ENCODE assay signal across 8 cellular contexts in the genomic region with DNA sequence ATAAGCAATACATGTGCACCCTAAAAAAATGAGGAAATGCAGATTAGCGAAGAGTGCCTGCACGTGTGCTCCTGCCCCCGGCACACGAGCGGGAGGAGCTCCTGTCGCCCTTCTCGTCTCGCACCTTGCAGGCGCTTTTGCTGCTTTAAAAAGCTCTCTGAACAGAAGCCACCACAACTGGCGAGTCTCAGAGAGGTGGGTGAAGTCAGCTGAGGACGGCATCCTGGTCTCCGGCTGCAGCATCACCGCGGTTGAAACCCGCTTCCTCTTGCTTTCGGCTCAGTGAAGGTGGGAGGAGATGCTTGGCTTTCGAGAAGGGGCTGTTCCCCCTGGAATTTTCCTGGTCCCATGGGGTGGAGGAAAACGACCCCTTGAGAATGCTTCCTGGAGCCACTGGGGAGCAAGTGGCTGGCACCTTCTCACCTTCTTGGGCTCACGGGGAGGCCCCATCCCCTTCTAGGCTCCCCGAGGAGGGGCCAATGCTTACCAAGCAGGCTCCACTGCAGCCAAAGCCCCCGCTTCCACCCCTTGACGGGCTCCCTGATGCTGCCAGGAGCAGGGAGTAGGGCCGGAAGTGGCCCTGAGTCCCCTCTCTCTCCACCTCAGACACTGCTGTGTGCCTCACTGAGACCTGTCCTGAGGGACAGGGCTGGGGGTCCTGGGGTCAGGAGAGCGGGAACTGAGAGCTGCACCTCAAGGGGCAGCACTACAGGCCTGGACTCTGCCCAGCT. TPM values are rescaled to one million over a fixed set of nuclear protein-coding genes. Genes with fewer than 3 reads are reported as not detected.
DNase-seq lines count a peak whose midpoint lies in the region; ATAC-seq and TF ChIP-seq lines count a peak whose summit lies in the region.

No MANE protein-coding gene starts in this region.

- DNase-seq in T-helper 17 cell (peak; percentile 40 to 58 (median 57)), HFFc6 (no peak), dedifferentiated amniotic fluid mesenchymal stem cell (ENCODE audit: extremely low spot score) (no peak), NCI-H69 (lab: John Stamatoyannopoulos, UW) (no peak)
- peak; percentile 74 for DNase-seq in activated naive CD8-positive, alpha-beta T cell treated with anti-CD3 and anti-CD28 coated beads, Interleukin-2, amount 10 ng/mL, durations not matched to agents 7 days and 5 days
- DNase-seq in stimulated activated CD4-positive, alpha-beta T cell treated with anti-CD3 and anti-CD28 coated beads, Interleukin-1b, Interleukin-23, amount 100 ng/mL, for 48 hours = peak; percentile 42

- TF ChIP-seq CTCF in DOHH2 (IDR thresholded peaks at IDR 0.05; ENCODE audit: low read depth, low read length, poor library complexity, severe bottlenecking) (no peak), HFFc6 (IDR thresholded peaks at IDR 0.05) (no peak)

- no peak overlapping the region for H3K4me3 ChIP-seq in DOHH2 (ENCODE audit: low read length)

- H3K36me3 Mint-ChIP-seq in T-helper 17 cell (ENCODE audit: low read depth) = no peaks in the 10 kb centered on the region
- peaks cover 6% of the 10 kb centered on the region for H3K36me3 Mint-ChIP-seq in activated naive CD8-positive, alpha-beta T cell treated with anti-CD3 and anti-CD28 coated beads, Interleukin-2, amount 10 ng/mL, durations not matched to agents 7 days and 5 days
- H3K36me3 Mint-ChIP-seq in HFFc6 (ENCODE audit: low read depth) = no peaks in the 10 kb centered on the region

- POLR2A ChIA-PET in activated naive CD8-positive, alpha-beta T cell treated with anti-CD3 and anti-CD28 coated beads, Interleukin-2, amount 10 ng/mL, durations not matched to agents 7 days and 5 days (lab: Charles Lee) = interaction anchor here (0.6 to 1.9 kb wide), 7 partner anchors 9 to 242 kb away, joined by 3 to 13 read pairs (median 6); partner anchors contain the start of genes HAUS3, MXD4 and POLN

- no peaks in the 10 kb centered on the region for H3K27me3 Mint-ChIP-seq in T-helper 17 cell
- H3K27me3 Mint-ChIP-seq in activated naive CD8-positive, alpha-beta T cell treated with anti-CD3 and anti-CD28 coated beads, Interleukin-2, amount 10 ng/mL, durations not matched to agents 7 days and 5 days = no peaks in the 10 kb centered on the region
- peaks cover 11% of the 10 kb centered on the region for H3K27me3 Mint-ChIP-seq in HFFc6 (ENCODE audit: insufficient read depth)

- peak overlapping the region; percentile 95 for H3K27ac Mint-ChIP-seq in T-helper 17 cell
- peak overlapping the region; percentile 84 for H3K27ac Mint-ChIP-seq in activated naive CD8-positive, alpha-beta T cell treated with anti-CD3 and anti-CD28 coated beads, Interleukin-2, amount 10 ng/mL, durations not matched to agents 7 days and 5 days
- H3K27ac Mint-ChIP-seq in HFFc6 = no peak overlapping the region

- peaks cover 18% of the 10 kb centered on the region for H3K4me1 ChIP-seq in DOHH2 (ENCODE audit: control insufficient read depth, low read length)

- H3K9me3 Mint-ChIP-seq in activated naive CD8-positive, alpha-beta T cell treated with anti-CD3 and anti-CD28 coated beads, Interleukin-2, amount 10 ng/mL, durations not matched to agents 7 days and 5 days = no peaks in the 10 kb centered on the region
- H3K9me3 Mint-ChIP-seq in HFFc6 = no peaks in the 10 kb centered on the region

- H3K4me1 Mint-ChIP-seq in T-helper 17 cell = peaks cover 22% of the 10 kb centered on the region
- H3K4me1 Mint-ChIP-seq in activated naive CD8-positive, alpha-beta T cell treated with anti-CD3 and anti-CD28 coated beads, Interleukin-2, amount 10 ng/mL, durations not matched to agents 7 days and 5 days = peaks cover 25% of the 10 kb centered on the region
- H3K4me1 Mint-ChIP-seq in HFFc6 (ENCODE audit: low read depth) = peaks cover 14% of the 10 kb centered on the region

- ATAC-seq in T-helper 17 cell = peak; percentile 95
- peak; percentile 95 for ATAC-seq in activated naive CD8-positive, alpha-beta T cell treated with anti-CD3 and anti-CD28 coated beads, Interleukin-2, amount 10 ng/mL, durations not matched to agents 7 days and 5 days (ENCODE audit: low read depth)
- no peak for ATAC-seq in GM19324 (IDR thresholded peaks at IDR 0.05; ENCODE audit: low FRiP score, unreplicated experiment)

- H4K20me1 ChIP-seq in DOHH2 (ENCODE audit: control insufficient read depth, insufficient read depth, low read depth, low read length) = no peaks in the 10 kb centered on the region

- H3K4me2 ChIP-seq in DOHH2 (ENCODE audit: low read length) = peak overlapping the region; percentile 39

- H3K79me2 ChIP-seq in DOHH2 (ENCODE audit: control insufficient read depth, low read length) = no peaks in the 10 kb centered on the region

- H3K27ac ChIP-seq in DOHH2 (ENCODE audit: low read depth, low read length) = no peak overlapping the region; the same call in 1 of the 2 replicates

- peak overlapping the region; percentile 84 for H3K4me3 Mint-ChIP-seq in T-helper 17 cell
- peak overlapping the region; percentile 77 for H3K4me3 Mint-ChIP-seq in activated naive CD8-positive, alpha-beta T cell treated with anti-CD3 and anti-CD28 coated beads, Interleukin-2, amount 10 ng/mL, durations not matched to agents 7 days and 5 days
- H3K4me3 Mint-ChIP-seq in HFFc6 = no peak overlapping the region

- no peaks in the 10 kb centered on the region for H3K36me3 ChIP-seq in DOHH2 (ENCODE audit: control insufficient read depth, low read length)

- H3K27me3 ChIP-seq in DOHH2 (ENCODE audit: control insufficient read depth, low read length) = 0 out of 2 replicates have a peak, but pooled peaks cover 2% of the 10 kb centered on the region

- H3K9me3 ChIP-seq in DOHH2 (ENCODE audit: control insufficient read depth, insufficient read depth, low read length) (no peaks in the 10 kb centered on the region), T-helper 17 cell (ENCODE audit: control insufficient read depth, low read length, poor library complexity, severe bottlenecking) (no peaks in the 10 kb centered on the region)

- H3F3A ChIP-seq in DOHH2 (ENCODE audit: control insufficient read depth, insufficient read depth) = no peaks in the 10 kb centered on the region

- H3K9me2 ChIP-seq in DOHH2 (replicated peaks; ENCODE audit: control insufficient read depth, low read length) = no peaks in the 10 kb centered on the region

RNA-seq across cellular contexts. Expression of gene MXD4, which starts 29.2 kb away (rescaled TPM):
- 100 to 1,000 TPM in 1 of 2 donors, 10 to 100 TPM in 1; 81.4 to 100 TPM for total RNA-seq in T-helper 17 cell
- total RNA-seq in activated naive CD8-positive, alpha-beta T cell treated with anti-CD3 and anti-CD28 coated beads, Interleukin-2, amount 10 ng/mL, durations not matched to agents 7 days and 5 days = 10 to 100 TPM; 26.2 to 33.2 TPM
- total RNA-seq in HFFc6 (2021; fragmentation: NEBNext Ultra II Directional; extraction: Animal tissue kit (Norgen Biotek cat#: 25700)) = 10 to 100 TPM; 56.5 to 81.8 (median 60.3) TPM

RNA-seq across cellular contexts. Expression of gene HAUS3, which starts 49.2 kb away (rescaled TPM):
- 10 to 100 TPM; 78.5 to 94.5 TPM for total RNA-seq in T-helper 17 cell
- 10 to 100 TPM; 28.5 to 28.7 TPM for total RNA-seq in activated naive CD8-positive, alpha-beta T cell treated with anti-CD3 and anti-CD28 coated beads, Interleukin-2, amount 10 ng/mL, durations not matched to agents 7 days and 5 days
- 10 to 100 TPM in 2 of 6 experiments, 1 to 10 TPM in 4; 6.9 to 10.8 (median 8.6) TPM for total RNA-seq in HFFc6 (2021; fragmentation: NEBNext Ultra II Directional; extraction: Animal tissue kit (Norgen Biotek cat#: 25700))

RNA-seq across cellular contexts. Expression of gene POLN, which starts 49.2 kb away (rescaled TPM):
- 1 to 10 TPM; 2.8 to 3.9 TPM for total RNA-seq in T-helper 17 cell
- total RNA-seq in activated naive CD8-positive, alpha-beta T cell treated with anti-CD3 and anti-CD28 coated beads, Interleukin-2, amount 10 ng/mL, durations not matched to agents 7 days and 5 days = 1 to 10 TPM; 2.4 to 3.2 TPM
- total RNA-seq in HFFc6 (2021; fragmentation: NEBNext Ultra II Directional; extraction: Animal tissue kit (Norgen Biotek cat#: 25700)) = 1 to 10 TPM; 1.5 to 3.4 (median 2.2) TPM

Comparison
In these comparisons a context has a peak if more than half of its experiments do, and no peak if none do; other contexts are left out.
1. DNase-seq: peak in T-helper 17 cell (3 of 3), activated naive CD8-positive, alpha-beta T cell treated with anti-CD3 and anti-CD28 coated beads, Interleukin-2, amount 10 ng/mL, durations not matched to agents 7 days and 5 days (single experiment) and stimulated activated CD4-positive, alpha-beta T cell treated with anti-CD3 and anti-CD28 coated beads, Interleukin-1b, Interleukin-23, amount 100 ng/mL, for 48 hours (single experiment); none in HFFc6 (single experiment), dedifferentiated amniotic fluid mesenchymal stem cell (single experiment) and NCI-H69 (single experiment).